18 cellular contexts compared by ENCODE assay signal in genomic region chr2:9124231-9124651, GRCh38.
"Had no signal": no experiment of that assay in that cellular context is flagged by ENCODE, and none has a peak within 500 bp of the region (broad histone marks: within the 10 kb centered on the region; RNA-seq: fewer than 3 reads in every experiment).

No MANE protein-coding gene starts in this region.

- H3K4me1 Mint-ChIP-seq: activated CD4-positive, alpha-beta T cell treated with anti-CD3 and anti-CD28 coated beads for 36 hours; activated naive CD8-positive, alpha-beta T cell treated with anti-CD3 and anti-CD28 coated beads, Interleukin-2, amount 50 U/mL, for 24 hours; stimulated activated naive CD8-positive, alpha-beta T cell treated with anti-CD3 and anti-CD28 coated beads, Interleukin-15, amount 100 ng/mL, for 72 hours had no signal

- H3K27ac Mint-ChIP-seq: activated CD4-positive, alpha-beta T cell treated with anti-CD3 and anti-CD28 coated beads for 36 hours; activated naive CD8-positive, alpha-beta T cell treated with anti-CD3 and anti-CD28 coated beads, Interleukin-2, amount 50 U/mL, for 24 hours; activated T-helper 1 cell treated with anti-CD3 and anti-CD28 coated beads, Interleukin-12 subunit alpha, Interleukin-12 subunit beta, Interleukin-2, Interleukin-4 antibody, amounts not matched to agents 30 ng/mL and 10 ng/mL and 1 ng/mL, durations not matched to agents 14 hours and 24 hours and 36 hours; stimulated activated naive CD8-positive, alpha-beta T cell treated with anti-CD3 and anti-CD28 coated beads, Interleukin-15, amount 100 ng/mL, for 72 hours had no signal

- H3K36me3 ChIP-seq: ascending aorta, colonic mucosa, gastroesophageal sphincter, neutrophil, thoracic aorta, WERI-Rb-1 had no signal

- H3K4me1 ChIP-seq: ascending aorta, colonic mucosa, gastroesophageal sphincter had no signal

- H3K9me3 Mint-ChIP-seq: activated naive CD8-positive, alpha-beta T cell treated with anti-CD3 and anti-CD28 coated beads, Interleukin-2, amount 50 U/mL, for 24 hours; activated T-helper 1 cell treated with anti-CD3 and anti-CD28 coated beads, Interleukin-12 subunit alpha, Interleukin-12 subunit beta, Interleukin-2, Interleukin-4 antibody, amounts not matched to agents 30 ng/mL and 10 ng/mL and 1 ng/mL, durations not matched to agents 14 hours and 24 hours and 36 hours had no signal

- H3K27me3 Mint-ChIP-seq: activated naive CD8-positive, alpha-beta T cell treated with anti-CD3 and anti-CD28 coated beads, Interleukin-2, amount 50 U/mL, for 24 hours; stimulated activated naive CD8-positive, alpha-beta T cell treated with anti-CD3 and anti-CD28 coated beads, Interleukin-15, amount 100 ng/mL, for 72 hours had no signal

- H3K27me3 ChIP-seq: ascending aorta, colonic mucosa, gastroesophageal sphincter, neutrophil had no signal

- H3K9me3 ChIP-seq: ascending aorta, colonic mucosa, gastroesophageal sphincter, neutrophil, SK-N-SH, thoracic aorta had no signal

- DNase-seq: activated CD4-positive, alpha-beta T cell treated with anti-CD3 and anti-CD28 coated beads for 36 hours; activated naive CD4-positive, alpha-beta T cell; activated naive CD8-positive, alpha-beta T cell treated with anti-CD3 and anti-CD28 coated beads, Interleukin-2, amount 50 U/mL, for 24 hours; caudate nucleus; colonic mucosa; effector CD8-positive, alpha-beta T cell; hippocampal formation; mesendoderm; SK-N-SH; stimulated activated CD4-positive, alpha-beta T cell treated with anti-CD3 and anti-CD28 coated beads, Interleukin-4, amount 100 ng/mL, for 24 hours; stimulated activated naive CD8-positive, alpha-beta T cell treated with anti-CD3 and anti-CD28 coated beads, Interleukin-15, amount 100 ng/mL, for 72 hours; T-helper 1 cell; WERI-Rb-1 had no signal

- H3K9ac ChIP-seq: SK-N-SH had no signal

- H3K4me3 Mint-ChIP-seq: activated CD4-positive, alpha-beta T cell treated with anti-CD3 and anti-CD28 coated beads for 36 hours; activated naive CD8-positive, alpha-beta T cell treated with anti-CD3 and anti-CD28 coated beads, Interleukin-2, amount 50 U/mL, for 24 hours; activated T-helper 1 cell treated with anti-CD3 and anti-CD28 coated beads, Interleukin-12 subunit alpha, Interleukin-12 subunit beta, Interleukin-2, Interleukin-4 antibody, amounts not matched to agents 30 ng/mL and 10 ng/mL and 1 ng/mL, durations not matched to agents 14 hours and 24 hours and 36 hours; stimulated activated naive CD8-positive, alpha-beta T cell treated with anti-CD3 and anti-CD28 coated beads, Interleukin-15, amount 100 ng/mL, for 72 hours had no signal

- H3K4me3 ChIP-seq: ascending aorta, colonic mucosa, gastroesophageal sphincter, thoracic aorta had no signal

- ATAC-seq: activated CD4-positive, alpha-beta T cell treated with anti-CD3 and anti-CD28 coated beads for 36 hours; activated naive CD8-positive, alpha-beta T cell treated with anti-CD3 and anti-CD28 coated beads, Interleukin-2, amount 50 U/mL, for 24 hours; gastroesophageal sphincter; stimulated activated naive CD8-positive, alpha-beta T cell treated with anti-CD3 and anti-CD28 coated beads, Interleukin-15, amount 100 ng/mL, for 72 hours had no signal

- H3K27ac ChIP-seq: ascending aorta, colonic mucosa, gastroesophageal sphincter, neutrophil, thoracic aorta, WERI-Rb-1 had no signal

- H3K4me2 ChIP-seq: SK-N-SH had no signal
